In genomic region chr18:41391616-41392610, GRCh38 we compare ENCODE assay signal across 8 cellular contexts.
DNase-seq lines count a peak whose midpoint lies in the region; ATAC-seq and TF ChIP-seq lines count a peak whose summit lies in the region.

No MANE protein-coding gene starts in this region.

- H3K4me1 Mint-ChIP-seq in neural progenitor cell: peaks cover 33% of the 10 kb centered on the region

- peaks cover 3% of the 10 kb centered on the region for H3K27me3 Mint-ChIP-seq in neural progenitor cell (ENCODE audit: insufficient read depth, low read depth)

- no peaks in the 10 kb centered on the region for H3K27me3 ChIP-seq in MM.1S (replicated peaks; ENCODE audit: insufficient read depth, low read length)
- H3K27me3 ChIP-seq in esophagus squamous epithelium: no peaks in the 10 kb centered on the region
- H3K27me3 ChIP-seq in neural progenitor cell: no peaks in the 10 kb centered on the region
- H3K27me3 ChIP-seq in spleen (replicated peaks in 1 of 7): no peaks in the 10 kb centered on the region

- TF ChIP-seq POLR2A in esophagus squamous epithelium (IDR thresholded peaks at IDR 0.05) (no peak), spleen (IDR thresholded peaks at IDR 0.05) (no peak)

- H3K9me3 ChIP-seq in MM.1S (replicated peaks; ENCODE audit: insufficient read depth, low read length): no peaks in the 10 kb centered on the region
- H3K9me3 ChIP-seq in esophagus squamous epithelium: no peaks in the 10 kb centered on the region
- no peaks in the 10 kb centered on the region for H3K9me3 ChIP-seq in neural progenitor cell (ENCODE audit: low read depth)
- H3K9me3 ChIP-seq in spleen: no peaks in the 10 kb centered on the region

- H3K4me3 Mint-ChIP-seq in neural progenitor cell: peak overlapping the region; percentile 78

- no peaks in the 10 kb centered on the region for H3K36me3 ChIP-seq in MM.1S (replicated peaks; ENCODE audit: insufficient read depth, low read length)
- no peaks in the 10 kb centered on the region for H3K36me3 ChIP-seq in esophagus squamous epithelium
- no peaks in the 10 kb centered on the region for H3K36me3 ChIP-seq in neural progenitor cell
- H3K36me3 ChIP-seq in spleen: no peaks in the 10 kb centered on the region

- H3K4me1 ChIP-seq in MM.1S (ENCODE audit: low read length): no peaks in the 10 kb centered on the region
- H3K4me1 ChIP-seq in esophagus squamous epithelium: peaks cover 0 to 16% (median 0%) of the 10 kb centered on the region in 3 donors
- H3K4me1 ChIP-seq in neural progenitor cell: peaks cover 14% of the 10 kb centered on the region
- H3K4me1 ChIP-seq in spleen: no peaks in the 10 kb centered on the region

- no peak overlapping the region for H3K4me2 ChIP-seq in MM.1S (ENCODE audit: low read depth, low read length)
- H3K4me2 ChIP-seq in neural progenitor cell: peak overlapping the region; percentile 53

- TF ChIP-seq CTCF in MM.1S (IDR thresholded peaks at IDR 0.05; ENCODE audit: low read length): peak; percentile 40
- TF ChIP-seq CTCF in esophagus squamous epithelium (IDR thresholded peaks at IDR 0.05): peak in 5 of 6 experiments; percentile 36 to 57 (median 39)
- peak; percentile 84 for TF ChIP-seq CTCF in neural progenitor cell (IDR thresholded peaks at IDR 0.05)
- TF ChIP-seq CTCF in spleen (IDR thresholded peaks at IDR 0.05 in 8 of 11, conservative IDR thresholded peaks at IDR 0.05 in 3 of 11): peak in 1 of 11 experiments; percentile 17

- DNase-seq in Right ventricle myocardium superior (peak; percentile 47), cardiac septum (ENCODE audit: low spot score) (no peak), MM.1S (peak; percentile 22), RPMI8226 (peak; percentile 65), esophagus squamous epithelium (lab: John Stamatoyannopoulos, UW) (no peak), neural progenitor cell (ENCODE audit: low spot score) (peak; percentile 85), spleen (no peak)

- ATAC-seq in Right ventricle myocardium superior (ENCODE audit: poor library complexity) (peak; percentile 70), HG02678 (IDR thresholded peaks at IDR 0.05; ENCODE audit: unreplicated experiment) (no peak)

- no peaks in the 10 kb centered on the region for H3K36me3 Mint-ChIP-seq in neural progenitor cell

- H3K4me3 ChIP-seq in MM.1S (ENCODE audit: low read length): no peak overlapping the region
- no peak overlapping the region for H3K4me3 ChIP-seq in esophagus squamous epithelium
- peak overlapping the region; percentile 11 for H3K4me3 ChIP-seq in neural progenitor cell
- H3K4me3 ChIP-seq in spleen: no peak overlapping the region

- H4K20me1 ChIP-seq in MM.1S (ENCODE audit: insufficient read depth, low read length) (no peaks in the 10 kb centered on the region), neural progenitor cell (ENCODE audit: low read depth) (no peaks in the 10 kb centered on the region)

- intact Hi-C loops in Right ventricle myocardium superior (cut with DNase I) (no loop called here), cardiac septum (cut with DNase I) (no loop called here), esophagus squamous epithelium (cut with DNase I) (no loop called here), spleen (cut with DNase I; ENCODE audit: low total_unique reads) (no loop called here)

- WGBS in esophagus squamous epithelium, 2 donors: 3 to 11% methylated on average over 12 of the region's 12 CpGs
- WGBS in spleen, 5 donors: 12 to 14% (median 13%) methylated on average over 12 of the region's 12 CpGs

- peak overlapping the region; percentile 92 for H3K27ac Mint-ChIP-seq in neural progenitor cell

- H3K9ac ChIP-seq in MM.1S (ENCODE audit: low read length) (no peak overlapping the region), neural progenitor cell (no peak overlapping the region)

- no peaks in the 10 kb centered on the region for H3K9me3 Mint-ChIP-seq in neural progenitor cell

- no peaks in the 10 kb centered on the region for H3K79me2 ChIP-seq in MM.1S (ENCODE audit: low read length)
- no peaks in the 10 kb centered on the region for H3K79me2 ChIP-seq in neural progenitor cell (ENCODE audit: low read depth)

- H3F3A ChIP-seq in MM.1S (ENCODE audit: insufficient read depth, low read length) (no peaks in the 10 kb centered on the region), neural progenitor cell (ENCODE audit: low read depth) (no peaks in the 10 kb centered on the region)

- no peaks in the 10 kb centered on the region for H3K9me2 ChIP-seq in MM.1S (replicated peaks; ENCODE audit: insufficient read depth, low read length)

- no peak overlapping the region for H3K27ac ChIP-seq in MM.1S (ENCODE audit: low read length)
- H3K27ac ChIP-seq in esophagus squamous epithelium: no peak overlapping the region
- H3K27ac ChIP-seq in neural progenitor cell: no peak overlapping the region
- H3K27ac ChIP-seq in spleen: no peak overlapping the region

- H2AFZ ChIP-seq in MM.1S (ENCODE audit: low read length) (no peak overlapping the region), neural progenitor cell (replicated peaks) (peak overlapping the region; percentile 53)

Comparison
In these comparisons a context has a peak if more than half of its experiments do, and no peak if none do; other contexts are left out.
1. DNase-seq: peak in Right ventricle myocardium superior (single experiment), MM.1S (single experiment), RPMI8226 (single experiment) and neural progenitor cell (single experiment); none in cardiac septum (single experiment), esophagus squamous epithelium (single experiment) and spleen (single experiment).